1 cellular context compared by ENCODE assay signal in the genomic region with DNA sequence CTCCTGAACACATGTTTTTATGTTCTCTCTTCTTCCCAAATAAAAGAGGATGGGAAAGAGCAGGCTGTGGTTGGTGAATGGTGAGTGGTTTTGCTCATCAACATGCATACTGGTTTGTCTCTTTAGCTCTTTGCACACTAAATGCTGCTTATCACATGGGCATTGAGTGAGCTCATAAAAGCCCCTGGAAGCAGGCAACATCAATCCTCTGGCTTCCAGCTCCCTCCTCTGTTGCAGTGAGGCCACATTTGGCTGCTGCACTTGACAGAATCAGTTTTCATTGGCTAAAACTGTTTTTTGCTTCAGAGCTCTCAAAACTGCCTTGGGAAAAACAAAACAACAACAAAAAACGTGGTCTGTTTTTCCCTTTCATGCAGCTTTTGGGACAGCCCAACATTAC.
TF ChIP-seq lines count a peak whose summit lies in the region.

No MANE protein-coding gene starts in this region.

TF ChIP-seq in IMR-90, 13 proteins besides CTCF, POLR2A, EP300 and RAD21:
- TF ChIP-seq BHLHE40 (IDR thresholded peaks at IDR 0.05; ENCODE audit: low read depth, low read length) = no peak
- no peak for TF ChIP-seq NFE2L2 (IDR thresholded peaks at IDR 0.05; ENCODE audit: low read depth, low read length)
- TF ChIP-seq CHD1 (IDR thresholded peaks at IDR 0.05; ENCODE audit: low read depth, low read length) = no peak
- TF ChIP-seq, protein P1, sequence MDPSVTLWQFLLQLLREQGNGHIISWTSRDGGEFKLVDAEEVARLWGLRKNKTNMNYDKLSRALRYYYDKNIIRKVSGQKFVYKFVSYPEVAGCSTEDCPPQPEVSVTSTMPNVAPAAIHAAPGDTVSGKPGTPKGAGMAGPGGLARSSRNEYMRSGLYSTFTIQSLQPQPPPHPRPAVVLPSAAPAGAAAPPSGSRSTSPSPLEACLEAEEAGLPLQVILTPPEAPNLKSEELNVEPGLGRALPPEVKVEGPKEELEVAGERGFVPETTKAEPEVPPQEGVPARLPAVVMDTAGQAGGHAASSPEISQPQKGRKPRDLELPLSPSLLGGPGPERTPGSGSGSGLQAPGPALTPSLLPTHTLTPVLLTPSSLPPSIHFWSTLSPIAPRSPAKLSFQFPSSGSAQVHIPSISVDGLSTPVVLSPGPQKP (IDR thresholded peaks at IDR 0.05; ENCODE audit: borderline replicate concordance, low read depth, low read length) = no peak
- no peak for TF ChIP-seq SMC3 (IDR thresholded peaks at IDR 0.05; ENCODE audit: low read depth, low read length)
- TF ChIP-seq FOS (IDR thresholded peaks at IDR 0.05; ENCODE audit: low read depth, low read length) = no peak
- no peak for TF ChIP-seq RCOR1 (IDR thresholded peaks at IDR 0.05; ENCODE audit: insufficient replicate concordance, low read length)
- TF ChIP-seq, protein P2, sequence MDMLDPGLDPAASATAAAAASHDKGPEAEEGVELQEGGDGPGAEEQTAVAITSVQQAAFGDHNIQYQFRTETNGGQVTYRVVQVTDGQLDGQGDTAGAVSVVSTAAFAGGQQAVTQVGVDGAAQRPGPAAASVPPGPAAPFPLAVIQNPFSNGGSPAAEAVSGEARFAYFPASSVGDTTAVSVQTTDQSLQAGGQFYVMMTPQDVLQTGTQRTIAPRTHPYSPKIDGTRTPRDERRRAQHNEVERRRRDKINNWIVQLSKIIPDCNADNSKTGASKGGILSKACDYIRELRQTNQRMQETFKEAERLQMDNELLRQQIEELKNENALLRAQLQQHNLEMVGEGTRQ (IDR thresholded peaks at IDR 0.05; ENCODE audit: low read depth, low read length) = no peak
- no peak for TF ChIP-seq MAFK (IDR thresholded peaks at IDR 0.05; ENCODE audit: low read depth, low read length)
- TF ChIP-seq RFX5 (IDR thresholded peaks at IDR 0.05; ENCODE audit: low read depth, low read length) = no peak
